Comparison of ENCODE assay signal across 17 cellular contexts in genomic region chr4:155496294-155496626, GRCh38.
"Had no signal": no experiment of that assay in that cellular context is flagged by ENCODE, and none has a peak within 500 bp of the region (broad histone marks: within the 10 kb centered on the region; RNA-seq: fewer than 3 reads in every experiment).

No MANE protein-coding gene starts in this region.

- DNase-seq: activated CD4-positive, alpha-beta memory T cell treated with anti-CD3 and anti-CD28 coated beads for 36 hours; activated CD4-positive, alpha-beta T cell treated with anti-CD3 and anti-CD28 coated beads for 36 hours; activated naive CD4-positive, alpha-beta T cell; activated naive CD8-positive, alpha-beta T cell treated with anti-CD3 and anti-CD28 coated beads for 36 hours; amniotic stem cell; cortex of kidney; gastrocnemius medialis; mammary epithelial cell; psoas muscle; stimulated activated CD4-positive, alpha-beta T cell treated with anti-CD3 and anti-CD28 coated beads, Interleukin-4, amount 100 ng/mL, for 4 hours; stimulated activated naive B cell treated with anti-CD40 and anti-IgM and Interleukin-4, amounts not matched to agents 10 μg/mL and 1 μg/mL and 100 μg/mL, for 72 hours; upper lobe of left lung had no signal

- H3K27ac ChIP-seq: cardiac muscle cell, gastrocnemius medialis, psoas muscle, thoracic aorta, upper lobe of left lung had no signal

- H3K4me3 ChIP-seq: cardiac muscle cell, gastrocnemius medialis, psoas muscle, thoracic aorta, upper lobe of left lung had no signal

- H3K27me3 ChIP-seq: cardiac muscle cell, gastrocnemius medialis, upper lobe of left lung had no signal

- H3K9me3 ChIP-seq: gastrocnemius medialis, psoas muscle, thoracic aorta, upper lobe of left lung had no signal

- ATAC-seq: activated CD4-positive, alpha-beta T cell treated with anti-CD3 and anti-CD28 coated beads for 36 hours; esophagus mucosa; gastrocnemius medialis; left lobe of liver; psoas muscle; sciatic nerve; stimulated activated naive B cell treated with anti-CD40 and anti-IgM and Interleukin-4, amounts not matched to agents 10 μg/mL and 1 μg/mL and 100 μg/mL, for 72 hours had no signal

- H3K4me1 ChIP-seq: gastrocnemius medialis, psoas muscle, upper lobe of left lung had no signal

- H3K36me3 ChIP-seq: cardiac muscle cell, gastrocnemius medialis, thoracic aorta, upper lobe of left lung had no signal
